24 cellular contexts compared by ENCODE assay signal in the genomic region with DNA sequence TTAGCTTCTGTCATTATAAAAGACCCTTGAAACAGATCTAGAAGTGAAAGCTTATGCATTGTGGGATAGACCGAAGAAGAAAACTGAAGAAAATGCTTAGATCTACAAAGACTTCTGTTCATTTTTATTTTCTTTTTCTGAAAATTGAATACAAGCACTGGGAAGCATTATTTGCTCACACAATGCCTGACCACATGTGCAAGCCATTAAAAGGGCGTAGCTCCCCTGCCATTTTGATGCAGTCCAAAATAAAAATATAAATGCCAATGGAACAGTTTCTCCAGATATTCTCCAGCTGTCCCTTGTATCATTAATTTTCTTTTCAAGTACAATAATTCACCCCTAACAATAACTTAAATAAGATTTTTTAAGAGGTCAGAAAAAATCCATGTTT.
DNase-seq lines count a peak whose midpoint lies in the region; ATAC-seq and FAIRE-seq lines count a peak whose summit lies in the region.
"Had no signal": no experiment of that assay in that cellular context is flagged by ENCODE, and none has a peak within 500 bp of the region (broad histone marks: within the 10 kb centered on the region; RNA-seq: fewer than 3 reads in every experiment).

No MANE protein-coding gene starts in this region.

- no peaks in the 10 kb centered on the region for H3K27me3 ChIP-seq in ACC112 (ENCODE audit: insufficient read depth, low read length)
- H3K27me3 ChIP-seq in GM23248 (replicated peaks; ENCODE audit: insufficient read depth): no peaks in the 10 kb centered on the region
- H3K27me3 ChIP-seq in neuron (ENCODE audit: insufficient read depth, low read length): no peaks in the 10 kb centered on the region
- H3K27me3 ChIP-seq: SJCRH30 had no signal

- H3K79me2 ChIP-seq in ACC112 (ENCODE audit: control insufficient read depth, insufficient read depth, low read length, unreplicated experiment) (no peaks in the 10 kb centered on the region), GM23248 (ENCODE audit: insufficient read depth) (no peaks in the 10 kb centered on the region)

- H3K4me3 ChIP-seq in ACC112 (ENCODE audit: low read depth, low read length) (no peak overlapping the region), GM23248 (no peak overlapping the region), neuron (ENCODE audit: low read length) (no peak overlapping the region)
- H3K4me3 ChIP-seq: SJCRH30 had no signal

- H3K27ac ChIP-seq in ACC112 (ENCODE audit: low read depth, low read length) (no peak overlapping the region), GM23248 (no peak overlapping the region)
- H3K27ac ChIP-seq: C4-2B, KMS-11, SJCRH30 had no signal

- H3K4me1 ChIP-seq in ACC112 (ENCODE audit: control insufficient read depth, insufficient read depth, low read length, unreplicated experiment): no peaks in the 10 kb centered on the region
- no peaks in the 10 kb centered on the region for H3K4me1 ChIP-seq in GM23248 (ENCODE audit: insufficient read depth)
- H3K4me1 ChIP-seq in neuron (ENCODE audit: insufficient read depth, low read length): peaks cover 18% of the 10 kb centered on the region
- H3K4me1 ChIP-seq: Caco-2, SJCRH30 had no signal

- H3K9me2 ChIP-seq in GM23248 (ENCODE audit: insufficient read depth): no peaks in the 10 kb centered on the region

- no peak overlapping the region for H3K4me3 Mint-ChIP-seq in T-helper 17 cell
- H3K4me3 Mint-ChIP-seq: B cell; CD8-positive, alpha-beta T cell; IgD-negative memory B cell had no signal

- peaks cover 25% of the 10 kb centered on the region for H3K27me3 Mint-ChIP-seq in T-helper 17 cell
- H3K27me3 Mint-ChIP-seq: B cell had no signal

- H3K4me1 Mint-ChIP-seq in T-helper 17 cell: no peaks in the 10 kb centered on the region
- H3K4me1 Mint-ChIP-seq: B cell, IgD-negative memory B cell had no signal

- H3K9ac ChIP-seq in GM23248: no peak overlapping the region
- H3K9ac ChIP-seq: KMS-11 had no signal

- H3K36me3 Mint-ChIP-seq in T-helper 17 cell (ENCODE audit: low read depth): peaks cover 2% of the 10 kb centered on the region
- H3K36me3 Mint-ChIP-seq: CD8-positive, alpha-beta T cell; IgD-negative memory B cell had no signal

- DNase-seq in GM23248 (no peak), T-helper 17 cell (no peak), epidermal melanocyte (ENCODE audit: insufficient read length, low spot score) (no peak), NCI-H774 (lab: John Stamatoyannopoulos, UW) (no peak)
- DNase-seq: Caco-2; CD8-positive, alpha-beta T cell; GOT3; NCI-H1048; NCI-H1417 treated with DMSO at 0.1 percent for 48 hours; NCI-H1694 treated with DMSO at 0.1 percent for 48 hours; NCI-H2081; NCI-H345; NCI-H510A treated with DMSO at 0.1 percent for 48 hours; NCI-H748 treated with DMSO at 0.1 percent for 48 hours; SJCRH30 had no signal

- no peaks in the 10 kb centered on the region for H3K36me3 ChIP-seq in ACC112 (ENCODE audit: insufficient read depth, low read length)
- no peaks in the 10 kb centered on the region for H3K36me3 ChIP-seq in GM23248 (ENCODE audit: low read depth)
- H3K36me3 ChIP-seq in neuron (ENCODE audit: insufficient read depth, low read length): no peaks in the 10 kb centered on the region
- H3K36me3 ChIP-seq: SJCRH30 had no signal

- H3K9me3 ChIP-seq in GM23248 (ENCODE audit: low read depth) (no peaks in the 10 kb centered on the region), neuron (ENCODE audit: low read length) (no peaks in the 10 kb centered on the region), T-helper 17 cell (ENCODE audit: control insufficient read depth, low read length, poor library complexity, severe bottlenecking) (no peaks in the 10 kb centered on the region)
- H3K9me3 ChIP-seq: Caco-2, SJCRH30 had no signal

- H4K20me1 ChIP-seq in GM23248 (ENCODE audit: insufficient read depth): no peaks in the 10 kb centered on the region

- no peak overlapping the region for H3K27ac Mint-ChIP-seq in T-helper 17 cell
- H3K27ac Mint-ChIP-seq: B cell; CD8-positive, alpha-beta T cell; IgD-negative memory B cell had no signal

- no peak for ATAC-seq in T-helper 17 cell
- ATAC-seq: CD8-positive, alpha-beta T cell had no signal

- FAIRE-seq in endometrium (lab: Jason Lieb, UNC): peak; percentile 63
- FAIRE-seq: G401.6, RCC 7860 had no signal

- WGBS in GM23248 (ENCODE audit: low coverage in 1 of 2, low lambda C conversion rate in 2 of 2, missing lambda C conversion rate in 2 of 2), 2 experiments: 38 to 49% methylated on average over 2 of the region's 2 CpGs

- H3F3A ChIP-seq in GM23248 (ENCODE audit: insufficient read depth): no peaks in the 10 kb centered on the region

- H3K4me2 ChIP-seq in GM23248 (ENCODE audit: unreplicated experiment): no peak overlapping the region
- H3K4me2 ChIP-seq: KMS-11 had no signal

- peak overlapping the region; percentile 36 for H2AFZ ChIP-seq in ACC112 (ENCODE audit: low read length, unreplicated experiment)
- peak overlapping the region; percentile 45; the same call in 1 of the 2 replicates for H2AFZ ChIP-seq in GM23248
- peak overlapping the region; percentile 13 for H2AFZ ChIP-seq in neuron (ENCODE audit: low read depth, low read length)

- in situ Hi-C loops in GM23248 (cut with MboI): no loop called here
